Comparison of ENCODE assay signal across 25 cellular contexts in the genomic region with DNA sequence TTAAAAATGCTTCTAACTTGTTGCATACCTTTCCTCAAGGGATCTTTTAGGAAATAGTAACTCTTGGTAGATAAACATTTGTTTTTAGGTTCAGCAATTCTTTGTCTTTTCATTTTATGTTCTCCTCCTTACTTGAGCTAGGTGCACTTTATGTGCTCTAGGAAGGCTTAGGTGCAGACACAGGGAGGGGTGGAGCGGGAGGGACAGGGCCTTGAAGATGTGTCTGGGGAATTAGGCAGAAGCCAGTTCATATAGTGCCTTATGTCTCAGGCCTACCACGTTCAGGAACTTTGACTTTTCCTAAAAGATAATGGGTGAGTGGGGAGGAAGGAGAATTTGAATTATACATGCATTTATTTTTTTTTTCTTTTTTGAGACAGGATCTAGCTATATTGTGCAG.
"Had no signal": no experiment of that assay in that cellular context is flagged by ENCODE, and none has a peak within 500 bp of the region (broad histone marks: within the 10 kb centered on the region; RNA-seq: fewer than 3 reads in every experiment).

No MANE protein-coding gene starts in this region.

- DNase-seq: activated CD4-positive, alpha-beta T cell treated with anti-CD3 and anti-CD28 coated beads for 36 hours; activated CD4-positive, alpha-beta T cell treated with anti-CD3 and anti-CD28 coated beads, Interleukin-2, amount 10 ng/mL, durations not matched to agents 7 days and 5 days; activated CD4-positive, alpha-beta T cell treated with anti-CD3 and anti-CD28 coated beads, Interleukin-2, amount 50 U/mL, for 48 hours; activated CD8-positive, alpha-beta T cell treated with anti-CD3 and anti-CD28 coated beads, Interleukin-2, amount 10 ng/mL, durations not matched to agents 7 days and 5 days; activated gamma-delta T cell; activated naive CD4-positive, alpha-beta T cell treated with Interleukin-2 at 50 U/mL for 16 hours; activated naive CD8-positive, alpha-beta T cell treated with anti-CD3 and anti-CD28 coated beads, Interleukin-2, amount 10 ng/mL, durations not matched to agents 7 days and 5 days; activated T-cell treated with anti-CD3 and anti-CD28 coated beads, Interleukin-2, amount 50 U/mL, for 24 hours; amygdala; caudate nucleus; cerebellar nuclear complex; NCI-H1092 treated with DMSO at 0.1 percent for 48 hours; NCI-H1417 treated with DMSO at 0.1 percent for 48 hours; NCI-H1694; NCI-H1930; NCI-H2081 treated with DMSO at 0.1 percent for 48 hours; NCI-H345; NCI-H524 treated with DMSO at 0.1 percent for 48 hours; Peyer's patch; Right ventricle myocardium superior; RPMI8226 had no signal

- H3K27ac ChIP-seq: ascending aorta, KMS-11, Peyer's patch had no signal

- ATAC-seq: activated CD4-positive, alpha-beta T cell treated with anti-CD3 and anti-CD28 coated beads for 36 hours; activated CD4-positive, CD25-positive, alpha-beta regulatory T cell treated with anti-CD3 and anti-CD28 coated beads, Interleukin-2, amount 50 U/mL, for 24 hours; activated CD8-positive, alpha-beta T cell treated with anti-CD3 and anti-CD28 coated beads, Interleukin-2, amount 10 ng/mL, durations not matched to agents 7 days and 5 days; WTC11 had no signal

- H3K9ac ChIP-seq: KMS-11 had no signal

- H3K4me1 ChIP-seq: ascending aorta had no signal

- H3K27me3 ChIP-seq: ascending aorta, Peyer's patch had no signal

- H3K4me3 ChIP-seq: ascending aorta, Peyer's patch had no signal

- H3K4me2 ChIP-seq: KMS-11 had no signal

- H3K9me3 ChIP-seq: Peyer's patch had no signal
